1 cellular context compared by ENCODE assay signal in genomic region chr5:2761921-2762488, GRCh38.
TF ChIP-seq lines count a peak whose summit lies in the region.

No MANE protein-coding gene starts in this region.

TF ChIP-seq in H1, 55 proteins besides CTCF, POLR2A, EP300 and RAD21:
- TF ChIP-seq ATF3 (IDR thresholded peaks at IDR 0.05; ENCODE audit: insufficient read depth, low read depth, low read length) = no peak
- TF ChIP-seq CEBPB (IDR thresholded peaks at IDR 0.05; ENCODE audit: low read depth, low read length) = no peak
- no peak for TF ChIP-seq RFX5 (IDR thresholded peaks at IDR 0.05; ENCODE audit: borderline replicate concordance, low read depth, low read length)
- TF ChIP-seq BACH1 (IDR thresholded peaks at IDR 0.05; ENCODE audit: low read length) = 0 out of 2 replicates have a peak, but pooled peaks have one; percentile 66
- TF ChIP-seq SIRT6 (IDR thresholded peaks at IDR 0.05; ENCODE audit: low read length) = no peak
- TF ChIP-seq MAFK (IDR thresholded peaks at IDR 0.05; ENCODE audit: low read depth, low read length) = peak; percentile 59; the same call in 1 of the 2 replicates
